ENCODE assay signal across 14 cellular contexts in the genomic region with DNA sequence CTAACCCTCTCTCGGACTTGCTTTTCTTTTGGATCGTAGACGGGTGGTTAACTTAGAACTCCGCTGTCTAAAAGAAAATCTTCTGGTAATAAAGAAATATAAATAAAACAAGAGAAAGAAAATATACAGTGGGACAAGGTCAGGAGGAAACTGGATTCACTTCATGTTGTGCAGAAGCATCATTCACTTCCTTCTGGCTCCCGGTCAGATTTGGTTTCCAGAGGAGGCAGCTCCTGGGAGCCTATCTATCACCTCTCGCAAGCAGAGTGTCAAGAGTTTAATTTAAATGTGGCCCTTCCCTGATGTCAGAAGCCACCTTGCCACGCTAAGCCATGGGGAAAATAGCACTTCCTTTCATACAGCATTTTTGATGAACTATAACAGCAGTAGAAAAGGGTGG.
DNase-seq lines count a peak whose midpoint lies in the region; ATAC-seq and TF ChIP-seq lines count a peak whose summit lies in the region.
"Had no signal": no experiment of that assay in that cellular context is flagged by ENCODE, and none has a peak within 500 bp of the region (broad histone marks: within the 10 kb centered on the region; RNA-seq: fewer than 3 reads in every experiment).

No MANE protein-coding gene starts in this region.

- TF ChIP-seq CTCF in RWPE2 (IDR thresholded peaks at IDR 0.05; ENCODE audit: poor library complexity, severe bottlenecking): no peak
- TF ChIP-seq CTCF in mesothelial cell of epicardium (IDR thresholded peaks at IDR 0.05; ENCODE audit: unreplicated experiment): no peak
- TF ChIP-seq CTCF in ovary (IDR thresholded peaks at IDR 0.05): no peak

- H3K27ac ChIP-seq in RWPE2 (ENCODE audit: poor library complexity, severe bottlenecking) (no peak overlapping the region), ovary (no peak overlapping the region)
- H3K27ac ChIP-seq: HL-60 had no signal

- ATAC-seq in RWPE2 (ENCODE audit: low read depth): no peak
- ATAC-seq in esophagus mucosa: no peak
- no peak for ATAC-seq in GM21786 (IDR thresholded peaks at IDR 0.05; ENCODE audit: unreplicated experiment)
- ATAC-seq: CD8-positive, alpha-beta T cell had no signal

- no peaks in the 10 kb centered on the region for H3K27me3 ChIP-seq in RWPE2 (ENCODE audit: insufficient read depth, poor library complexity, severe bottlenecking)
- H3K27me3 ChIP-seq in ovary: no peaks in the 10 kb centered on the region
- H3K27me3 ChIP-seq: BLaER1 treated with 17β-estradiol and CSF1 and Interleukin-3, amounts not matched to agents 10 nM and 100 nM had no signal

- H3K9me3 Mint-ChIP-seq in activated naive CD4-positive, alpha-beta T cell treated with anti-CD3 and anti-CD28 coated beads, Interleukin-2, amount 10 ng/mL, durations not matched to agents 7 days and 5 days: no peaks in the 10 kb centered on the region
- H3K9me3 Mint-ChIP-seq in mesothelial cell of epicardium: no peaks in the 10 kb centered on the region
- H3K9me3 Mint-ChIP-seq: CD8-positive, alpha-beta T cell had no signal

- H3K4me3 ChIP-seq in RWPE2 (ENCODE audit: severe bottlenecking) (no peak overlapping the region), ovary (no peak overlapping the region)
- H3K4me3 ChIP-seq: BLaER1 treated with 17β-estradiol and CSF1 and Interleukin-3, amounts not matched to agents 10 nM and 100 nM; HAP-1 had no signal

- no peaks in the 10 kb centered on the region for H3K36me3 Mint-ChIP-seq in activated naive CD4-positive, alpha-beta T cell treated with anti-CD3 and anti-CD28 coated beads, Interleukin-2, amount 10 ng/mL, durations not matched to agents 7 days and 5 days
- no peaks in the 10 kb centered on the region for H3K36me3 Mint-ChIP-seq in mesothelial cell of epicardium
- H3K36me3 Mint-ChIP-seq: CD8-positive, alpha-beta T cell had no signal

- intact Hi-C loops in ovary (cut with DNase I): no loop called here

- no peak overlapping the region for H3K4me3 Mint-ChIP-seq in activated naive CD4-positive, alpha-beta T cell treated with anti-CD3 and anti-CD28 coated beads, Interleukin-2, amount 10 ng/mL, durations not matched to agents 7 days and 5 days
- no peak overlapping the region for H3K4me3 Mint-ChIP-seq in mesothelial cell of epicardium
- H3K4me3 Mint-ChIP-seq: B cell; CD8-positive, alpha-beta T cell had no signal

- H3K4me1 Mint-ChIP-seq in activated naive CD4-positive, alpha-beta T cell treated with anti-CD3 and anti-CD28 coated beads, Interleukin-2, amount 10 ng/mL, durations not matched to agents 7 days and 5 days: peaks cover 2% of the 10 kb centered on the region
- peaks cover 13% of the 10 kb centered on the region for H3K4me1 Mint-ChIP-seq in mesothelial cell of epicardium
- H3K4me1 Mint-ChIP-seq: B cell had no signal

- H3K36me3 ChIP-seq in RWPE2 (ENCODE audit: low read depth) (no peaks in the 10 kb centered on the region), ovary (no peaks in the 10 kb centered on the region)
- H3K36me3 ChIP-seq: BLaER1 treated with 17β-estradiol and CSF1 and Interleukin-3, amounts not matched to agents 10 nM and 100 nM; HAP-1 had no signal

- peak; percentile 16 for DNase-seq in activated naive CD4-positive, alpha-beta T cell treated with anti-CD3 and anti-CD28 coated beads, Interleukin-2, amount 10 ng/mL, durations not matched to agents 7 days and 5 days
- DNase-seq in activated naive CD4-positive, alpha-beta T cell treated with Interleukin-2 at 50 U/mL for 16 hours: no peak
- DNase-seq in RWPE2 (ENCODE audit: low spot score): peak; percentile 11
- DNase-seq in mesothelial cell of epicardium (ENCODE audit: low spot score in 2 of 2, unreplicated experiment in 2 of 2): no peak
- no peak for DNase-seq in ovary
- DNase-seq: Calu3; CD8-positive, alpha-beta T cell; GF-D8 had no signal

- CTCF ChIA-PET in activated naive CD4-positive, alpha-beta T cell treated with anti-CD3 and anti-CD28 coated beads, Interleukin-2, amount 10 ng/mL, durations not matched to agents 7 days and 5 days (lab: Charles Lee): interaction anchor here (1.2 kb wide), 1 partner anchor 28 kb away, joined by 3 read pairs; no protein-coding TSS in a partner anchor

- no peak for TF ChIP-seq POLR2A in ovary (IDR thresholded peaks at IDR 0.05)

- H3K9me3 ChIP-seq in RWPE2 (ENCODE audit: severe bottlenecking) (no peaks in the 10 kb centered on the region), ovary (no peaks in the 10 kb centered on the region)
- H3K9me3 ChIP-seq: BLaER1 treated with 17β-estradiol and CSF1 and Interleukin-3, amounts not matched to agents 10 nM and 100 nM; HAP-1 had no signal

- peaks cover 12% of the 10 kb centered on the region for H3K27me3 Mint-ChIP-seq in activated naive CD4-positive, alpha-beta T cell treated with anti-CD3 and anti-CD28 coated beads, Interleukin-2, amount 10 ng/mL, durations not matched to agents 7 days and 5 days
- H3K27me3 Mint-ChIP-seq in mesothelial cell of epicardium (ENCODE audit: low read depth): no peaks in the 10 kb centered on the region
- H3K27me3 Mint-ChIP-seq: B cell had no signal

- no peak for TF ChIP-seq EP300 in ovary (IDR thresholded peaks at IDR 0.05)

- H3K27ac Mint-ChIP-seq in activated naive CD4-positive, alpha-beta T cell treated with anti-CD3 and anti-CD28 coated beads, Interleukin-2, amount 10 ng/mL, durations not matched to agents 7 days and 5 days: no peak overlapping the region
- H3K27ac Mint-ChIP-seq in mesothelial cell of epicardium: peak overlapping the region; percentile 23
- H3K27ac Mint-ChIP-seq: B cell; CD8-positive, alpha-beta T cell had no signal

- 12 to 23% (median 16%) methylated on average over 7 of the region's 7 CpGs for WGBS in ovary, 3 donors

- no peaks in the 10 kb centered on the region for H3K4me1 ChIP-seq in RWPE2 (ENCODE audit: insufficient read depth, poor library complexity, severe bottlenecking)
- H3K4me1 ChIP-seq in ovary (ENCODE audit: insufficient read depth): no peaks in the 10 kb centered on the region
- H3K4me1 ChIP-seq: HAP-1 had no signal

Comparison
In these comparisons a context has a peak if more than half of its experiments do, and no peak if none do; other contexts are left out.
1. DNase-seq: peak in activated naive CD4-positive, alpha-beta T cell treated with anti-CD3 and anti-CD28 coated beads, Interleukin-2, amount 10 ng/mL, durations not matched to agents 7 days and 5 days (single experiment) and RWPE2 (single experiment); none in activated naive CD4-positive, alpha-beta T cell treated with Interleukin-2 at 50 U/mL for 16 hours (single experiment), mesothelial cell of epicardium (0 of 2) and ovary (0 of 5).